15 cellular contexts compared by ENCODE assay signal in genomic region chr11:17765381-17766359, GRCh38. TPM values are rescaled to one million over a fixed set of nuclear protein-coding genes. Genes with fewer than 3 reads are reported as not detected.
DNase-seq lines count a peak whose midpoint lies in the region; ATAC-seq and TF ChIP-seq lines count a peak whose summit lies in the region.
"Had no signal": no experiment of that assay in that cellular context is flagged by ENCODE, and none has a peak within 500 bp of the region (broad histone marks: within the 10 kb centered on the region; RNA-seq: fewer than 3 reads in every experiment).

No MANE protein-coding gene starts in this region.

- no peaks in the 10 kb centered on the region for H3K4me1 Mint-ChIP-seq in stimulated activated effector memory CD8-positive, alpha-beta T cell treated with anti-CD3 and anti-CD28 coated beads, Interleukin-12 subunit alpha, Interleukin-12 subunit beta, amount 100 ng/mL, for 72 hours
- H3K4me1 Mint-ChIP-seq in T-helper 2 cell treated with Interferon-gamma antibody and Interleukin-4, amounts not matched to agents 5 μg/mL and 100 μg/mL, for 36 hours (ENCODE audit: low read depth): no peaks in the 10 kb centered on the region
- H3K4me1 Mint-ChIP-seq: activated naive CD8-positive, alpha-beta T cell treated with anti-CD3 and anti-CD28 coated beads for 36 hours had no signal

- 81% methylated on average over 16 of the region's 21 CpGs for WGBS in SK-N-SH (ENCODE audit: low lambda C conversion rate)

- H3F3A ChIP-seq in SK-N-SH (replicated peaks; ENCODE audit: insufficient read depth): no peaks in the 10 kb centered on the region

- H3K36me3 ChIP-seq in SK-N-SH (replicated peaks in 1 of 2; ENCODE audit: control insufficient read depth in 1 of 2, insufficient read depth in 2 of 2, low read length in 1 of 2): no peaks in the 10 kb centered on the region
- H3K36me3 ChIP-seq in effector memory CD4-positive, alpha-beta T cell (ENCODE audit: control insufficient read depth, insufficient read depth, low read length): no peaks in the 10 kb centered on the region
- H3K36me3 ChIP-seq in ascending aorta: no peaks in the 10 kb centered on the region
- H3K36me3 ChIP-seq: ovary had no signal

- no peaks in the 10 kb centered on the region for H3K9me3 Mint-ChIP-seq in stimulated activated effector memory CD8-positive, alpha-beta T cell treated with anti-CD3 and anti-CD28 coated beads, Interleukin-12 subunit alpha, Interleukin-12 subunit beta, amount 100 ng/mL, for 72 hours
- H3K9me3 Mint-ChIP-seq in T-helper 2 cell treated with Interferon-gamma antibody and Interleukin-4, amounts not matched to agents 5 μg/mL and 100 μg/mL, for 36 hours: no peaks in the 10 kb centered on the region
- H3K9me3 Mint-ChIP-seq: activated naive CD8-positive, alpha-beta T cell treated with anti-CD3 and anti-CD28 coated beads for 36 hours; dendritic cell treated with granulocyte-macrophage colony-stimulating factor and Interleukin-4, amounts not matched to agents 40 ng/mL and 50 ng/mL, for 4 days had no signal

- CTCF ChIA-PET in SK-N-SH (lab: Yijun Ruan, JAX): interaction anchor here (0.7 to 3.2 kb wide), 14 partner anchors 8 to 221 kb away, joined by 3 to 13 read pairs (median 4); partner anchors contain the start of gene KCNC1

- no peak overlapping the region for H3K9ac ChIP-seq in SK-N-SH

- DNase-seq in SK-N-SH (peak; percentile 62), SK-N-DZ (ENCODE audit: low spot score) (peak; percentile 43), head of caudate nucleus (peak; percentile 35 to 92 (median 70)), ascending aorta (ENCODE audit: low spot score in 2 of 2) (no peak)
- no peak for DNase-seq in stimulated activated effector memory CD8-positive, alpha-beta T cell treated with anti-CD3 and anti-CD28 coated beads, Interleukin-12 subunit alpha, Interleukin-12 subunit beta, amount 100 ng/mL, for 72 hours (ENCODE audit: low spot score in 2 of 2)
- DNase-seq in T-helper 2 cell treated with Interferon-gamma antibody and Interleukin-4, amounts not matched to agents 5 μg/mL and 100 μg/mL, for 36 hours (ENCODE audit: low spot score): no peak
- no peak for DNase-seq in effector memory CD4-positive, alpha-beta T cell
- DNase-seq: activated CD4-positive, CD25-positive, alpha-beta regulatory T cell treated with anti-CD3 and anti-CD28 coated beads, Interleukin-2, amount 50 U/mL, for 72 hours; activated naive CD8-positive, alpha-beta T cell treated with anti-CD3 and anti-CD28 coated beads for 36 hours; HCEC 1CT; ovary had no signal

- H4K20me1 ChIP-seq in SK-N-SH (ENCODE audit: insufficient read depth): no peaks in the 10 kb centered on the region

- H2AFZ ChIP-seq in SK-N-SH (ENCODE audit: low read depth): no peak overlapping the region

- POLR2A ChIA-PET in SK-N-SH (lab: Yijun Ruan, JAX): no interaction called here

- H3K9me3 ChIP-seq in SK-N-SH: no peaks in the 10 kb centered on the region
- no peaks in the 10 kb centered on the region for H3K9me3 ChIP-seq in effector memory CD4-positive, alpha-beta T cell (ENCODE audit: control insufficient read depth, low read length)
- H3K9me3 ChIP-seq in ascending aorta: no peaks in the 10 kb centered on the region
- H3K9me3 ChIP-seq: ovary had no signal

- no peak overlapping the region for H3K4me2 ChIP-seq in SK-N-SH
- H3K4me2 ChIP-seq: smooth muscle cell had no signal

- no peaks in the 10 kb centered on the region for H3K79me2 ChIP-seq in SK-N-SH (ENCODE audit: insufficient read depth)

- H3K4me3 Mint-ChIP-seq in stimulated activated effector memory CD8-positive, alpha-beta T cell treated with anti-CD3 and anti-CD28 coated beads, Interleukin-12 subunit alpha, Interleukin-12 subunit beta, amount 100 ng/mL, for 72 hours: no peak overlapping the region
- H3K4me3 Mint-ChIP-seq in T-helper 2 cell treated with Interferon-gamma antibody and Interleukin-4, amounts not matched to agents 5 μg/mL and 100 μg/mL, for 36 hours: no peak overlapping the region
- H3K4me3 Mint-ChIP-seq: activated naive CD8-positive, alpha-beta T cell treated with anti-CD3 and anti-CD28 coated beads for 36 hours; dendritic cell treated with granulocyte-macrophage colony-stimulating factor and Interleukin-4, amounts not matched to agents 40 ng/mL and 50 ng/mL, for 4 days had no signal

- H3K27ac Mint-ChIP-seq in stimulated activated effector memory CD8-positive, alpha-beta T cell treated with anti-CD3 and anti-CD28 coated beads, Interleukin-12 subunit alpha, Interleukin-12 subunit beta, amount 100 ng/mL, for 72 hours: no peak overlapping the region
- H3K27ac Mint-ChIP-seq in T-helper 2 cell treated with Interferon-gamma antibody and Interleukin-4, amounts not matched to agents 5 μg/mL and 100 μg/mL, for 36 hours: no peak overlapping the region
- H3K27ac Mint-ChIP-seq: activated naive CD8-positive, alpha-beta T cell treated with anti-CD3 and anti-CD28 coated beads for 36 hours; dendritic cell treated with granulocyte-macrophage colony-stimulating factor and Interleukin-4, amounts not matched to agents 40 ng/mL and 50 ng/mL, for 4 days had no signal

- H3K27ac ChIP-seq in SK-N-SH (ENCODE audit: low read depth in 2 of 2, low read length in 1 of 2): no peak overlapping the region
- H3K27ac ChIP-seq in effector memory CD4-positive, alpha-beta T cell (ENCODE audit: insufficient read depth, low read length, poor library complexity, severe bottlenecking): no peak overlapping the region
- no peak overlapping the region for H3K27ac ChIP-seq in ascending aorta
- H3K27ac ChIP-seq: ovary had no signal

- TF ChIP-seq RAD21 in SK-N-SH (IDR thresholded peaks at IDR 0.05; ENCODE audit: low read length): no peak

- no peaks in the 10 kb centered on the region for H3K27me3 ChIP-seq in SK-N-SH (ENCODE audit: insufficient read depth)
- no peaks in the 10 kb centered on the region for H3K27me3 ChIP-seq in effector memory CD4-positive, alpha-beta T cell (replicated peaks; ENCODE audit: control insufficient read depth, insufficient read depth, low read length, poor library complexity, severe bottlenecking)
- H3K27me3 ChIP-seq in ascending aorta: no peaks in the 10 kb centered on the region
- H3K27me3 ChIP-seq: ovary had no signal

- H3K4me1 ChIP-seq in SK-N-SH (ENCODE audit: control insufficient read depth in 1 of 2, insufficient read depth in 2 of 2, low read depth in 1 of 2, low read length in 1 of 2) (peaks cover 0 to 24% of the 10 kb centered on the region in 2 experiments; a peak in 2 of 4 replicates), ascending aorta (no peaks in the 10 kb centered on the region)
- no peaks in the 10 kb centered on the region for H3K4me1 ChIP-seq in effector memory CD4-positive, alpha-beta T cell (ENCODE audit: control insufficient read depth, insufficient read depth, low read length, poor library complexity, severe bottlenecking)

- H3K36me3 Mint-ChIP-seq in stimulated activated effector memory CD8-positive, alpha-beta T cell treated with anti-CD3 and anti-CD28 coated beads, Interleukin-12 subunit alpha, Interleukin-12 subunit beta, amount 100 ng/mL, for 72 hours: no peaks in the 10 kb centered on the region
- no peaks in the 10 kb centered on the region for H3K36me3 Mint-ChIP-seq in T-helper 2 cell treated with Interferon-gamma antibody and Interleukin-4, amounts not matched to agents 5 μg/mL and 100 μg/mL, for 36 hours (ENCODE audit: low read depth)
- H3K36me3 Mint-ChIP-seq: activated naive CD8-positive, alpha-beta T cell treated with anti-CD3 and anti-CD28 coated beads for 36 hours had no signal

- intact Hi-C loops in head of caudate nucleus (cut with DNase I): no loop called here
- intact Hi-C loops in ascending aorta (cut with DNase I): loop anchor here (10.0 kb wide), 1 partner anchor 209 kb away; no protein-coding TSS in a partner anchor

- no peak for ATAC-seq in SK-N-SH treated with all-trans-retinoic acid at 6 μM for 48 hours
- peak; percentile 9 for ATAC-seq in stimulated activated effector memory CD8-positive, alpha-beta T cell treated with anti-CD3 and anti-CD28 coated beads, Interleukin-12 subunit alpha, Interleukin-12 subunit beta, amount 100 ng/mL, for 72 hours

- no peak for TF ChIP-seq CTCF in SK-N-SH (IDR thresholded peaks at IDR 0.05)
- TF ChIP-seq CTCF in ascending aorta (IDR thresholded peaks at IDR 0.05): no peak

- no peak overlapping the region for H3K4me3 ChIP-seq in SK-N-SH (ENCODE audit: low read depth in 2 of 2, low read length in 1 of 2)
- no peak overlapping the region for H3K4me3 ChIP-seq in effector memory CD4-positive, alpha-beta T cell (ENCODE audit: insufficient read depth, low read depth, low read length, poor library complexity, severe bottlenecking)
- H3K4me3 ChIP-seq in ascending aorta: no peak overlapping the region
- H3K4me3 ChIP-seq: ovary, smooth muscle cell had no signal

- no peaks in the 10 kb centered on the region for H3K27me3 Mint-ChIP-seq in T-helper 2 cell treated with Interferon-gamma antibody and Interleukin-4, amounts not matched to agents 5 μg/mL and 100 μg/mL, for 36 hours (ENCODE audit: low read depth)
- H3K27me3 Mint-ChIP-seq: activated naive CD8-positive, alpha-beta T cell treated with anti-CD3 and anti-CD28 coated beads for 36 hours; dendritic cell treated with granulocyte-macrophage colony-stimulating factor and Interleukin-4, amounts not matched to agents 40 ng/mL and 50 ng/mL, for 4 days had no signal

- no peak for TF ChIP-seq EP300 in SK-N-SH (IDR thresholded peaks at IDR 0.05; ENCODE audit: borderline replicate concordance in 1 of 2, low read depth in 1 of 2, low read length in 1 of 2)

- no peaks in the 10 kb centered on the region for H3K9me2 ChIP-seq in SK-N-SH

TF ChIP-seq in SK-N-SH, 30 proteins besides CTCF, POLR2A, EP300 and RAD21:
- TF ChIP-seq MXI1 (IDR thresholded peaks at IDR 0.05; ENCODE audit: low read depth, low read length) (0 out of 2 replicates have a peak, but pooled peaks have one; percentile 36), RFX5 (IDR thresholded peaks at IDR 0.05; ENCODE audit: low read length) (peak; percentile 44; the same call in 1 of the 2 replicates), GABPA (IDR thresholded peaks at IDR 0.05; ENCODE audit: low read depth) (no peak)

RNA-seq across cellular contexts. Expression of gene KCNC1, which starts 31.1 kb away (rescaled TPM):
- 0.13 and 0.18 TPM in 2 replicates for polyA plus RNA-seq in SK-N-SH (2012; rRNA removed)
- polyA plus RNA-seq in SK-N-SH (2012; cell fraction: cytosol; rRNA removed): 0.09 and 0.14 TPM in 2 replicates
- polyA plus RNA-seq in SK-N-SH (2012; cell fraction: nucleus; rRNA removed): 0.42 and 0.67 TPM in 2 replicates
- 3.6 and 3.8 TPM in 2 replicates for polyA plus RNA-seq in SK-N-DZ (2014; cell fraction: cytosol; rRNA removed)
- polyA plus RNA-seq in SK-N-DZ (2014; cell fraction: nucleus; rRNA removed): 4.2 and 14.3 TPM in 2 replicates
- not detected for total RNA-seq in ascending aorta
- total RNA-seq: activated naive CD8-positive, alpha-beta T cell treated with anti-CD3 and anti-CD28 coated beads for 36 hours; mesenteric fat pad; smooth muscle cell had no signal
- polyA plus RNA-seq: smooth muscle cell had no signal

RNA-seq across cellular contexts. Expression of gene MYOD1, which starts 46.3 kb away (rescaled TPM):
- polyA plus RNA-seq in SK-N-SH (2012; rRNA removed): not detected in 2 replicates
- not detected in 2 replicates for polyA plus RNA-seq in SK-N-SH (2012; cell fraction: cytosol; rRNA removed)
- not detected in 2 replicates for polyA plus RNA-seq in SK-N-SH (2012; cell fraction: nucleus; rRNA removed)
- 0.13 TPM in 1 of 2 replicates, not detected in the other for polyA plus RNA-seq in SK-N-DZ (2014; cell fraction: cytosol; rRNA removed)
- 0.15 TPM in 1 of 2 replicates, not detected in the other for polyA plus RNA-seq in SK-N-DZ (2014; cell fraction: nucleus; rRNA removed)
- not detected for total RNA-seq in ascending aorta
- total RNA-seq: activated naive CD8-positive, alpha-beta T cell treated with anti-CD3 and anti-CD28 coated beads for 36 hours; mesenteric fat pad; ovary; smooth muscle cell had no signal
- polyA plus RNA-seq: ovary, smooth muscle cell had no signal

Comparison
In these comparisons a context has a peak if more than half of its experiments do, and no peak if none do; other contexts are left out.
1. DNase-seq: peak in SK-N-SH (single experiment), SK-N-DZ (single experiment) and head of caudate nucleus (42 of 42); none in stimulated activated effector memory CD8-positive, alpha-beta T cell treated with anti-CD3 and anti-CD28 coated beads, Interleukin-12 subunit alpha, Interleukin-12 subunit beta, amount 100 ng/mL, for 72 hours (0 of 2), T-helper 2 cell treated with Interferon-gamma antibody and Interleukin-4, amounts not matched to agents 5 μg/mL and 100 μg/mL, for 36 hours (single experiment), effector memory CD4-positive, alpha-beta T cell (0 of 3) and ascending aorta (0 of 2).